In genomic region chrX:79182616-79183015, GRCh38 we compare ENCODE assay signal across 11 cellular contexts. TPM values are rescaled to one million over a fixed set of nuclear protein-coding genes. Genes with fewer than 3 reads are reported as not detected.
DNase-seq lines count a peak whose midpoint lies in the region; ATAC-seq lines count a peak whose summit lies in the region.
"Had no signal": no experiment of that assay in that cellular context is flagged by ENCODE, and none has a peak within 500 bp of the region (broad histone marks: within the 10 kb centered on the region; RNA-seq: fewer than 3 reads in every experiment).

No MANE protein-coding gene starts in this region.

- peaks cover 68% of the 10 kb centered on the region for H3K4me1 Mint-ChIP-seq in activated naive CD4-positive, alpha-beta T cell treated with anti-CD3 and anti-CD28 coated beads for 36 hours (ENCODE audit: low read depth)
- H3K4me1 Mint-ChIP-seq in stimulated activated naive CD8-positive, alpha-beta T cell treated with anti-CD3 and anti-CD28 coated beads, Interleukin-15, Interleukin-2, amounts not matched to agents 100 ng/mL and 50 ng/mL, for 24 hours (ENCODE audit: low read depth), result peaks cover 69% of the 10 kb centered on the region

- peak overlapping the region; percentile 90 for H3K27ac Mint-ChIP-seq in activated naive CD4-positive, alpha-beta T cell treated with anti-CD3 and anti-CD28 coated beads for 36 hours
- peak overlapping the region; percentile 94 for H3K27ac Mint-ChIP-seq in stimulated activated naive CD8-positive, alpha-beta T cell treated with anti-CD3 and anti-CD28 coated beads, Interleukin-15, Interleukin-2, amounts not matched to agents 100 ng/mL and 50 ng/mL, for 24 hours

- no peaks in the 10 kb centered on the region for H3K27me3 Mint-ChIP-seq in activated naive CD4-positive, alpha-beta T cell treated with anti-CD3 and anti-CD28 coated beads for 36 hours (ENCODE audit: low read depth)
- H3K27me3 Mint-ChIP-seq in stimulated activated naive CD8-positive, alpha-beta T cell treated with anti-CD3 and anti-CD28 coated beads, Interleukin-15, Interleukin-2, amounts not matched to agents 100 ng/mL and 50 ng/mL, for 24 hours, result no peaks in the 10 kb centered on the region

- intact Hi-C loops in activated naive CD4-positive, alpha-beta T cell treated with anti-CD3 and anti-CD28 coated beads for 36 hours (cut with micrococcal nuclease), result loop anchor here (1.0 to 5.0 kb wide), 6 partner anchors 12 to 665 kb away; no protein-coding TSS in a partner anchor

- CTCF ChIA-PET in activated naive CD4-positive, alpha-beta T cell treated with anti-CD3 and anti-CD28 coated beads for 36 hours (lab: Charles Lee), result interaction anchor here (1.0 to 1.5 kb wide), 3 partner anchors 14 to 81 kb away, joined by 3 read pairs; no protein-coding TSS in a partner anchor

- peak overlapping the region; percentile 29 for H3K4me3 Mint-ChIP-seq in activated naive CD4-positive, alpha-beta T cell treated with anti-CD3 and anti-CD28 coated beads for 36 hours
- peak overlapping the region; percentile 62 for H3K4me3 Mint-ChIP-seq in stimulated activated naive CD8-positive, alpha-beta T cell treated with anti-CD3 and anti-CD28 coated beads, Interleukin-15, Interleukin-2, amounts not matched to agents 100 ng/mL and 50 ng/mL, for 24 hours

- ATAC-seq in HG02571 (IDR thresholded peaks at IDR 0.05; ENCODE audit: unreplicated experiment), result peak; percentile 90
- peak; percentile 88 for ATAC-seq in HG03521 (IDR thresholded peaks at IDR 0.05; ENCODE audit: unreplicated experiment)

- DNase-seq in activated naive CD4-positive, alpha-beta T cell treated with anti-CD3 and anti-CD28 coated beads for 36 hours, result peak; percentile 32
- no peak for DNase-seq in activated naive CD4-positive, alpha-beta T cell treated with Interleukin-2 at 50 U/mL for 16 hours
- DNase-seq in AML-193 (lab: John Stamatoyannopoulos, UW) (no peak), DMS153 (lab: John Stamatoyannopoulos, UW) (no peak), amygdala (lab: John Stamatoyannopoulos, UW) (no peak)
- DNase-seq: foreskin melanocyte, GOT3, NCI-H187 had no signal

- peaks cover 2% of the 10 kb centered on the region for H3K9me3 Mint-ChIP-seq in activated naive CD4-positive, alpha-beta T cell treated with anti-CD3 and anti-CD28 coated beads for 36 hours
- H3K9me3 Mint-ChIP-seq in stimulated activated naive CD8-positive, alpha-beta T cell treated with anti-CD3 and anti-CD28 coated beads, Interleukin-15, Interleukin-2, amounts not matched to agents 100 ng/mL and 50 ng/mL, for 24 hours, result no peaks in the 10 kb centered on the region

- H3K36me3 Mint-ChIP-seq in activated naive CD4-positive, alpha-beta T cell treated with anti-CD3 and anti-CD28 coated beads for 36 hours (ENCODE audit: low read depth), result peaks cover 6% of the 10 kb centered on the region
- peaks cover 13% of the 10 kb centered on the region for H3K36me3 Mint-ChIP-seq in stimulated activated naive CD8-positive, alpha-beta T cell treated with anti-CD3 and anti-CD28 coated beads, Interleukin-15, Interleukin-2, amounts not matched to agents 100 ng/mL and 50 ng/mL, for 24 hours (ENCODE audit: low read depth)

RNA-seq across cellular contexts. Expression of gene GPR174, which starts 38.1 kb away (rescaled TPM):
- 1 to 10 TPM; 9.0 TPM for total RNA-seq in activated naive CD4-positive, alpha-beta T cell treated with anti-CD3 and anti-CD28 coated beads for 36 hours
